In genomic region chr11:114165326-114166230, GRCh38 we compare ENCODE assay signal across 12 cellular contexts.
A peak's percentile ranks its signal among the peaks of the same experiment; 100 is the strongest.
DNase-seq lines count a peak whose midpoint lies in the region; ATAC-seq and TF ChIP-seq lines count a peak whose summit lies in the region.
"Had no signal": no experiment of that assay in that cellular context is flagged by ENCODE, and none has a peak within 500 bp of the region (broad histone marks: within the 10 kb centered on the region; RNA-seq: fewer than 3 reads in every experiment).

No MANE protein-coding gene starts in this region.

- peaks cover 97% of the 10 kb centered on the region for H3K4me1 Mint-ChIP-seq in CD8-positive, alpha-beta T cell (ENCODE audit: low read depth)
- H3K4me1 Mint-ChIP-seq in activated CD8-positive, alpha-beta T cell treated with anti-CD3 and anti-CD28 coated beads for 36 hours (ENCODE audit: low read depth): peaks cover 83% of the 10 kb centered on the region
- H3K4me1 Mint-ChIP-seq in stimulated activated naive B cell treated with anti-CD40 and anti-IgM and Interleukin-4, amounts not matched to agents 10 μg/mL and 1 μg/mL and 100 μg/mL, for 72 hours: peaks cover 72 to 98% of the 10 kb centered on the region in 2 donors

- peaks cover 84% of the 10 kb centered on the region for H3K4me1 ChIP-seq in CD8-positive, alpha-beta T cell (ENCODE audit: insufficient read depth, low read length)

- no peak overlapping the region for H3K27ac ChIP-seq in CD8-positive, alpha-beta T cell (ENCODE audit: low read depth, low read length)

- no peak overlapping the region for H3K4me3 ChIP-seq in CD8-positive, alpha-beta T cell (ENCODE audit: low read depth, low read length)
- H3K4me3 ChIP-seq: smooth muscle cell had no signal

- intact Hi-C loops in CD8-positive, alpha-beta T cell (cut with DNase I, micrococcal nuclease): loop anchor here (10.0 kb wide), 3 partner anchors 291 to 851 kb away; partner anchors contain the start of genes USP28 (in 2 of the 2), CLDN25 (in 1 of the 2), TTC12 (in 1 of the 2) and ZW10 (in 1 of the 2)
- intact Hi-C loops in activated CD8-positive, alpha-beta T cell treated with anti-CD3 and anti-CD28 coated beads for 36 hours (cut with micrococcal nuclease): loop anchor here (10.0 kb wide), 1 partner anchor 91 kb away; no protein-coding TSS in a partner anchor
- intact Hi-C loops in left colon (cut with DNase I, micrococcal nuclease): no loop called here

- H3K4me3 Mint-ChIP-seq in CD8-positive, alpha-beta T cell: no peak overlapping the region
- no peak overlapping the region for H3K4me3 Mint-ChIP-seq in activated CD8-positive, alpha-beta T cell treated with anti-CD3 and anti-CD28 coated beads for 36 hours
- H3K4me3 Mint-ChIP-seq in stimulated activated naive B cell treated with anti-CD40 and anti-IgM and Interleukin-4, amounts not matched to agents 10 μg/mL and 1 μg/mL and 100 μg/mL, for 72 hours: no peak overlapping the region

- POLR2A ChIA-PET in CD8-positive, alpha-beta T cell (lab: Charles Lee): interaction anchor here (0.8 to 11.0 kb wide), 3 partner anchors 17 to 96 kb away, joined by 3 to 103 read pairs (median 3); no protein-coding TSS in a partner anchor
- POLR2A ChIA-PET in activated CD8-positive, alpha-beta T cell treated with anti-CD3 and anti-CD28 coated beads for 36 hours (lab: Charles Lee): no interaction called here

- no peaks in the 10 kb centered on the region for H3K9me3 ChIP-seq in CD8-positive, alpha-beta T cell (ENCODE audit: low read length)

- no peaks in the 10 kb centered on the region for H3K9me3 Mint-ChIP-seq in CD8-positive, alpha-beta T cell
- no peaks in the 10 kb centered on the region for H3K9me3 Mint-ChIP-seq in activated CD8-positive, alpha-beta T cell treated with anti-CD3 and anti-CD28 coated beads for 36 hours
- H3K9me3 Mint-ChIP-seq in stimulated activated naive B cell treated with anti-CD40 and anti-IgM and Interleukin-4, amounts not matched to agents 10 μg/mL and 1 μg/mL and 100 μg/mL, for 72 hours: peaks cover 3 to 5% of the 10 kb centered on the region in 2 donors

- no peaks in the 10 kb centered on the region for H3K36me3 Mint-ChIP-seq in CD8-positive, alpha-beta T cell
- no peaks in the 10 kb centered on the region for H3K36me3 Mint-ChIP-seq in activated CD8-positive, alpha-beta T cell treated with anti-CD3 and anti-CD28 coated beads for 36 hours (ENCODE audit: low read depth)
- H3K36me3 Mint-ChIP-seq in stimulated activated naive B cell treated with anti-CD40 and anti-IgM and Interleukin-4, amounts not matched to agents 10 μg/mL and 1 μg/mL and 100 μg/mL, for 72 hours: no peaks in the 10 kb centered on the region
- H3K36me3 Mint-ChIP-seq: activated naive CD4-positive, alpha-beta T cell treated with anti-CD3 and anti-CD28 coated beads, Interleukin-2, amount 50 U/mL, for 72 hours had no signal

- no peak for DNase-seq in CD8-positive, alpha-beta T cell
- DNase-seq in activated CD8-positive, alpha-beta T cell treated with anti-CD3 and anti-CD28 coated beads for 36 hours: no peak
- no peak for DNase-seq in left colon
- DNase-seq in stimulated activated naive B cell treated with anti-CD40 and anti-IgM and Interleukin-4, amounts not matched to agents 10 μg/mL and 1 μg/mL and 100 μg/mL, for 72 hours: no peak
- no peak for DNase-seq in Kasumi-1 (lab: John Stamatoyannopoulos, UW)
- DNase-seq in MV-4-11 (lab: John Stamatoyannopoulos, UW): no peak
- DNase-seq: DMS 273 treated with DMSO at 0.1 percent for 48 hours, NCI-H2081 treated with DMSO at 0.1 percent for 48 hours had no signal

- CTCF ChIA-PET in CD8-positive, alpha-beta T cell (lab: Charles Lee): interaction anchor here (0.7 to 2.0 kb wide), 7 partner anchors 9 to 130 kb away, joined by 3 to 7 read pairs (median 4); no protein-coding TSS in a partner anchor
- CTCF ChIA-PET in activated CD8-positive, alpha-beta T cell treated with anti-CD3 and anti-CD28 coated beads for 36 hours (lab: Charles Lee): interaction anchor here (0.6 to 7.2 kb wide), 2 partner anchors 15 to 229 kb away, joined by 3 to 58 read pairs; no protein-coding TSS in a partner anchor

- H3K27me3 ChIP-seq in CD8-positive, alpha-beta T cell (ENCODE audit: insufficient read depth, low read length): no peaks in the 10 kb centered on the region

- peak overlapping the region; percentile 84 for H3K27ac Mint-ChIP-seq in CD8-positive, alpha-beta T cell
- peak overlapping the region; percentile 4 for H3K27ac Mint-ChIP-seq in activated CD8-positive, alpha-beta T cell treated with anti-CD3 and anti-CD28 coated beads for 36 hours
- peak overlapping the region; percentile 27 for H3K27ac Mint-ChIP-seq in stimulated activated naive B cell treated with anti-CD40 and anti-IgM and Interleukin-4, amounts not matched to agents 10 μg/mL and 1 μg/mL and 100 μg/mL, for 72 hours

- H3K36me3 ChIP-seq in CD8-positive, alpha-beta T cell (ENCODE audit: insufficient read depth, low read length): no peaks in the 10 kb centered on the region

- H3K27me3 Mint-ChIP-seq in CD8-positive, alpha-beta T cell (ENCODE audit: low read depth): no peaks in the 10 kb centered on the region
- no peaks in the 10 kb centered on the region for H3K27me3 Mint-ChIP-seq in activated CD8-positive, alpha-beta T cell treated with anti-CD3 and anti-CD28 coated beads for 36 hours
- H3K27me3 Mint-ChIP-seq in stimulated activated naive B cell treated with anti-CD40 and anti-IgM and Interleukin-4, amounts not matched to agents 10 μg/mL and 1 μg/mL and 100 μg/mL, for 72 hours: no peaks in the 10 kb centered on the region

- ATAC-seq in CD8-positive, alpha-beta T cell: no peak
- no peak for ATAC-seq in activated CD8-positive, alpha-beta T cell treated with anti-CD3 and anti-CD28 coated beads for 36 hours
- peak; percentile 24 for ATAC-seq in left colon
- ATAC-seq in stimulated activated naive B cell treated with anti-CD40 and anti-IgM and Interleukin-4, amounts not matched to agents 10 μg/mL and 1 μg/mL and 100 μg/mL, for 72 hours (replicated peaks): peak in 1 of 2 donors; percentile 1
- ATAC-seq in HG02938 (IDR thresholded peaks at IDR 0.05; ENCODE audit: unreplicated experiment): no peak
- ATAC-seq in HG03108 (IDR thresholded peaks at IDR 0.05; ENCODE audit: unreplicated experiment): no peak
- ATAC-seq: activated naive CD4-positive, alpha-beta T cell treated with anti-CD3 and anti-CD28 coated beads, Interleukin-2, amount 50 U/mL, for 72 hours had no signal

- no peak for TF ChIP-seq CTCF in CD8-positive, alpha-beta T cell (IDR thresholded peaks at IDR 0.05)
- no peak for TF ChIP-seq CTCF in activated CD8-positive, alpha-beta T cell treated with anti-CD3 and anti-CD28 coated beads for 36 hours (IDR thresholded peaks at IDR 0.05)

Comparison
In these comparisons a context has a peak if more than half of its experiments do, and no peak if none do; other contexts are left out.
1. H3K27ac Mint-ChIP-seq: peak in every context shown above with its lines; median percentile 84 in CD8-positive, alpha-beta T cell; 27 in stimulated activated naive B cell treated with anti-CD40 and anti-IgM and Interleukin-4, amounts not matched to agents 10 μg/mL and 1 μg/mL and 100 μg/mL, for 72 hours; 4 in activated CD8-positive, alpha-beta T cell treated with anti-CD3 and anti-CD28 coated beads for 36 hours.
2. intact Hi-C loops: an anchor here in CD8-positive, alpha-beta T cell (10.0 kb wide) and activated CD8-positive, alpha-beta T cell treated with anti-CD3 and anti-CD28 coated beads for 36 hours (10.0 kb wide); none called in left colon.